ENCODE assay signal across 23 cellular contexts in the genomic region with DNA sequence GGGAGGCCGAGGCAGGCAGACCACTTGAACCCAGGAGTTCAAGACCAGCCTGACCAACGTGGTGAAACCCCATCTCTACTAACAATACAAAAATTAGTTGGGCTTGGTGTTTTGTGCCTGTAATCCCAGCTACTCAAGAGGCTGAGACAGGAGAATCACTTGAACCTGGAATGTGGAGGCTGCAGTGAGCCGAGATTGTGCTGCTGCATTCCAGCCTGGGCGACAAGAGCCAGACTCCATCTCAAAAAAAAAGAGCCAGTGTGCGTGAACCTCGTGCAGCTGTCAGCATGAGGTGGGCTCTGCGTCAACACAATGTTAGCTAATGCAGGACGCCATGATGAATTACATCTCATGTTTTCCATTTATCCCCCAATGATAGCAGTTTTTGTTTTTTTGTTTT.
"Had no signal": no experiment of that assay in that cellular context is flagged by ENCODE, and none has a peak within 500 bp of the region (broad histone marks: within the 10 kb centered on the region; RNA-seq: fewer than 3 reads in every experiment).

No MANE protein-coding gene starts in this region.

- H3K4me3 ChIP-seq: cardiac muscle cell, Peyer's patch had no signal

- H3K4me3 Mint-ChIP-seq: activated CD8-positive, alpha-beta T cell treated with anti-CD3 and anti-CD28 coated beads, Interleukin-2, amount 10 ng/mL, durations not matched to agents 7 days and 5 days; activated naive CD8-positive, alpha-beta T cell treated with anti-CD3 and anti-CD28 coated beads, Interleukin-2, amount 50 U/mL, for 24 hours; activated T-cell treated with anti-CD3 and anti-CD28 coated beads, Interleukin-2, amount 50 U/mL, for 24 hours; activated T-helper 1 cell treated with anti-CD3 and anti-CD28 coated beads, Interleukin-12 subunit alpha, Interleukin-12 subunit beta, Interleukin-2, Interleukin-4 antibody, amounts not matched to agents 30 ng/mL and 10 ng/mL and 1 ng/mL, durations not matched to agents 14 hours and 24 hours and 36 hours; brain; T-helper 1 cell treated with Interleukin-12 subunit alpha and Interleukin-12 subunit beta and Interleukin-4 antibody, amounts not matched to agents 30 μg/mL and 1 μg/mL, for 36 hours had no signal

- ATAC-seq: activated CD4-positive, CD25-positive, alpha-beta regulatory T cell treated with anti-CD3 and anti-CD28 coated beads, Interleukin-2, amount 50 U/mL, for 24 hours; activated CD8-positive, alpha-beta T cell treated with anti-CD3 and anti-CD28 coated beads, Interleukin-2, amount 10 ng/mL, durations not matched to agents 7 days and 5 days; activated naive CD4-positive, alpha-beta T cell treated with anti-CD3 and anti-CD28 coated beads, Interleukin-2, amount 50 U/mL, for 72 hours; activated naive CD8-positive, alpha-beta T cell treated with anti-CD3 and anti-CD28 coated beads, Interleukin-2, amount 50 U/mL, for 24 hours had no signal

- H3K27me3 ChIP-seq: cardiac muscle cell, Peyer's patch had no signal

- H3K36me3 ChIP-seq: cardiac muscle cell, Peyer's patch had no signal

- H3K9me3 Mint-ChIP-seq: activated naive CD4-positive, alpha-beta T cell treated with anti-CD3 and anti-CD28 coated beads, Interleukin-2, amount 50 U/mL, for 72 hours; activated naive CD8-positive, alpha-beta T cell treated with anti-CD3 and anti-CD28 coated beads, Interleukin-2, amount 50 U/mL, for 24 hours; activated T-cell treated with anti-CD3 and anti-CD28 coated beads, Interleukin-2, amount 50 U/mL, for 24 hours; activated T-helper 1 cell treated with anti-CD3 and anti-CD28 coated beads, Interleukin-12 subunit alpha, Interleukin-12 subunit beta, Interleukin-2, Interleukin-4 antibody, amounts not matched to agents 30 ng/mL and 10 ng/mL and 1 ng/mL, durations not matched to agents 14 hours and 24 hours and 36 hours; T-helper 1 cell treated with Interleukin-12 subunit alpha and Interleukin-12 subunit beta and Interleukin-4 antibody, amounts not matched to agents 30 μg/mL and 1 μg/mL, for 36 hours had no signal

- H3K36me3 Mint-ChIP-seq: brain had no signal

- H3K27ac Mint-ChIP-seq: activated CD8-positive, alpha-beta T cell treated with anti-CD3 and anti-CD28 coated beads, Interleukin-2, amount 10 ng/mL, durations not matched to agents 7 days and 5 days; activated naive CD4-positive, alpha-beta T cell treated with anti-CD3 and anti-CD28 coated beads, Interleukin-2, amount 50 U/mL, for 72 hours; activated naive CD8-positive, alpha-beta T cell treated with anti-CD3 and anti-CD28 coated beads, Interleukin-2, amount 50 U/mL, for 24 hours; activated T-cell treated with anti-CD3 and anti-CD28 coated beads, Interleukin-2, amount 50 U/mL, for 24 hours; activated T-helper 1 cell treated with anti-CD3 and anti-CD28 coated beads, Interleukin-12 subunit alpha, Interleukin-12 subunit beta, Interleukin-2, Interleukin-4 antibody, amounts not matched to agents 30 ng/mL and 10 ng/mL and 1 ng/mL, durations not matched to agents 14 hours and 24 hours and 36 hours; T-helper 1 cell treated with Interleukin-12 subunit alpha and Interleukin-12 subunit beta and Interleukin-4 antibody, amounts not matched to agents 30 μg/mL and 1 μg/mL, for 36 hours had no signal

- H3K27ac ChIP-seq: cardiac muscle cell, Peyer's patch had no signal

- DNase-seq: activated CD4-positive, alpha-beta T cell treated with anti-CD3 and anti-CD28 coated beads for 4 hours; activated CD8-positive, alpha-beta memory T cell treated with anti-CD3 and anti-CD28 coated beads, Interleukin-2, amount 50 U/mL, for 48 hours; activated CD8-positive, alpha-beta T cell treated with anti-CD3 and anti-CD28 coated beads, Interleukin-2, amount 10 ng/mL, durations not matched to agents 7 days and 5 days; activated effector memory CD4-positive, alpha-beta T cell treated with Interleukin-2 at 50 U/mL for 16 hours; activated naive CD4-positive, alpha-beta T cell treated with Interleukin-2 at 50 U/mL for 16 hours; activated naive CD8-positive, alpha-beta T cell treated with anti-CD3 and anti-CD28 coated beads, Interleukin-2, amount 50 U/mL, for 24 hours; activated T-cell treated with anti-CD3 and anti-CD28 coated beads, Interleukin-2, amount 50 U/mL, for 24 hours; amniotic stem cell; MM.1S; NCI-H1105; NCI-H1436; NCI-H1694 treated with DMSO at 0.1 percent for 48 hours; NCI-H2081; NCI-H510A treated with DMSO at 0.1 percent for 48 hours; NCI-H69; Peyer's patch; SHP77 treated with DMSO at 0.1 percent for 48 hours had no signal

- H3K9me3 ChIP-seq: Peyer's patch had no signal
